Comparison of ENCODE assay signal across 8 cellular contexts in genomic region chr4:44678094-44679023, GRCh38. TPM values are rescaled to one million over a fixed set of nuclear protein-coding genes. Genes with fewer than 3 reads are reported as not detected.
A peak's percentile ranks its signal among the peaks of the same experiment; 100 is the strongest.
DNase-seq lines count a peak whose midpoint lies in the region; ATAC-seq and TF ChIP-seq lines count a peak whose summit lies in the region.

GUF1 (plus strand) TSS chr4:44678420; CDS start chr4:44678623, 203 bp downstream.

- peak within 1 kb of the TSS; percentile 91 for H3K27ac Mint-ChIP-seq in WTC11

- H3K27me3 Mint-ChIP-seq in WTC11 (ENCODE audit: low read depth) = peaks cover 3% of the 10 kb centered on the region; the same call in 1 of the 2 replicates

- peaks cover 13% of the 10 kb centered on the region for H3K4me1 Mint-ChIP-seq in WTC11

- H3K4me3 ChIP-seq in AG04450 (ENCODE audit: low read depth, low read length) (peak within 1 kb of the TSS; percentile 90), cardiac fibroblast (replicated peaks in 1 of 2; ENCODE audit: low read depth in 2 of 2, low read length in 2 of 2) (peak within 1 kb of the TSS; percentile 71 to 73), smooth muscle cell (peak within 1 kb of the TSS; percentile 73)

- no peaks in the 10 kb centered on the region for H3K27me3 ChIP-seq in AG04450 (ENCODE audit: control insufficient read depth, insufficient read depth, low read length)
- H3K27me3 ChIP-seq in smooth muscle cell (ENCODE audit: low read depth) = no peaks in the 10 kb centered on the region

- peaks cover 12% of the 10 kb centered on the region; the same call in 1 of the 2 replicates for H3K36me3 Mint-ChIP-seq in WTC11

- H3F3A ChIP-seq in smooth muscle cell (ENCODE audit: low read depth) = no peaks in the 10 kb centered on the region

- H3K9me3 ChIP-seq in AG04450 (ENCODE audit: control insufficient read depth, insufficient read depth, low read length) (no peaks in the 10 kb centered on the region), smooth muscle cell (replicated peaks; ENCODE audit: low read depth) (no peaks in the 10 kb centered on the region)

- H3K9ac ChIP-seq in smooth muscle cell (ENCODE audit: low read depth) = peak within 1 kb of the TSS; percentile 92

- CTCF ChIA-PET in AG04450 (lab: Charles Lee) (interaction anchor here (0.6 kb wide), 1 partner anchor 1400 kb away, joined by 3 read pairs; no protein-coding TSS in a partner anchor), WTC11 (lab: Charles Lee) (interaction anchor here (0.9 to 1.6 kb wide), 3 partner anchors 196 to 253 kb away, joined by 3 to 12 read pairs (median 3); partner anchors contain the start of gene KCTD8)

- H3K9me3 Mint-ChIP-seq in WTC11 = no peaks in the 10 kb centered on the region

- POLR2A ChIA-PET in AG04450 (lab: Yijun Ruan, JAX) = interaction anchor here (0.6 to 1.9 kb wide), 6 partner anchors 16 to 1046 kb away, joined by 3 to 8 read pairs (median 4); partner anchors contain the start of gene GNPDA2
- POLR2A ChIA-PET in WTC11 (lab: Charles Lee) = interaction anchor here (0.6 to 1.3 kb wide), 6 partner anchors 10 to 230 kb away, joined by 3 read pairs; partner anchors contain the start of gene KCTD8

- ATAC-seq in GM18909 (IDR thresholded peaks at IDR 0.05; ENCODE audit: poor library complexity, unreplicated experiment) (peak; percentile 98), HG03175 (IDR thresholded peaks at IDR 0.05; ENCODE audit: unreplicated experiment) (peak; percentile 95), WTC11 (peak; percentile 93)

- H3K4me1 ChIP-seq in smooth muscle cell (ENCODE audit: low read depth) = peaks cover 19% of the 10 kb centered on the region

- peak within 1 kb of the TSS; percentile 85 for H3K4me2 ChIP-seq in smooth muscle cell

- no peaks in the 10 kb centered on the region for H3K36me3 ChIP-seq in smooth muscle cell (ENCODE audit: low read depth)

- DNase-seq in AG04450 (ENCODE audit: low read depth, low spot score) (peak; percentile 56), NCI-H226 (peak; percentile 87), WTC11 (ENCODE audit: low spot score) (peak; percentile 78), cardiac fibroblast (ENCODE audit: low read depth in 2 of 2) (peak; percentile 90 to 92), iPS-NIHi7 (ENCODE audit: extremely low spot score) (peak; percentile 87), smooth muscle cell (lab: John Stamatoyannopoulos, UW; ENCODE audit: unreplicated experiment) (peak; percentile 76)

- WGBS in smooth muscle cell (ENCODE audit: low lambda C conversion rate) = under 1% methylated on average over 45 of the region's 55 CpGs

- H3K4me3 Mint-ChIP-seq in WTC11 = peak within 1 kb of the TSS; percentile 87

- H2AFZ ChIP-seq in smooth muscle cell (ENCODE audit: low read depth) = peak within 1 kb of the TSS; percentile 94

- H3K79me2 ChIP-seq in smooth muscle cell (ENCODE audit: low read depth) = peaks cover 28% of the 10 kb centered on the region

- no peaks in the 10 kb centered on the region for H4K20me1 ChIP-seq in smooth muscle cell (ENCODE audit: low read depth)

- no peak for TF ChIP-seq CTCF in AG04450 (IDR thresholded peaks at IDR 0.05; ENCODE audit: low read depth, low read length)
- TF ChIP-seq CTCF in WTC11 (IDR thresholded peaks at IDR 0.05) = no peak
- no peak for TF ChIP-seq CTCF in cardiac fibroblast (IDR thresholded peaks at IDR 0.05; ENCODE audit: low read depth, low read length)
- no peak for TF ChIP-seq CTCF in smooth muscle cell (IDR thresholded peaks at IDR 0.05; ENCODE audit: borderline replicate concordance, insufficient read depth, poor library complexity, severe bottlenecking)

- H3K27ac ChIP-seq in AG04450 (ENCODE audit: low read depth, low read length) = peak within 1 kb of the TSS; percentile 92
- peak within 1 kb of the TSS; percentile 84 for H3K27ac ChIP-seq in smooth muscle cell (ENCODE audit: low read depth)

TF ChIP-seq in WTC11, 78 proteins besides CTCF, POLR2A, EP300 and RAD21 (continues in another document):
- TF ChIP-seq E2F1 (CRISPR knock-in tag; IDR thresholded peaks at IDR 0.05) (0 out of 2 replicates have a peak, but pooled peaks have one; percentile 17), AFF4 (CRISPR knock-in tag; IDR thresholded peaks at IDR 0.05; ENCODE audit: borderline replicate concordance) (0 out of 2 replicates have a peak, but pooled peaks have one; percentile 71), MLX (CRISPR knock-in tag; IDR thresholded peaks at IDR 0.05) (0 out of 2 replicates have a peak, but pooled peaks have one; percentile 31), TEAD1 (CRISPR knock-in tag; IDR thresholded peaks at IDR 0.05) (0 out of 2 replicates have a peak, but pooled peaks have one; percentile 45), USF2 (CRISPR knock-in tag; IDR thresholded peaks at IDR 0.05) (peak; percentile 96), ZNF671 (CRISPR knock-in tag; IDR thresholded peaks at IDR 0.05) (no peak), ZSCAN18 (CRISPR knock-in tag; IDR thresholded peaks at IDR 0.05) (no peak), KAT7 (CRISPR knock-in tag; IDR thresholded peaks at IDR 0.05; ENCODE audit: borderline replicate concordance) (no peak), E2F5 (CRISPR knock-in tag; IDR thresholded peaks at IDR 0.05) (no peak; the same call in 1 of the 2 replicates), NR1H2 (CRISPR knock-in tag; IDR thresholded peaks at IDR 0.05) (no peak)

RNA-seq across cellular contexts. Expression of gene GUF1, which starts in this region (rescaled TPM):
- polyA plus RNA-seq in AG04450 (2011; rRNA removed) (14.7 and 23.1 TPM in 2 replicates), smooth muscle cell (6.8 and 7.2 TPM in 2 replicates)
- 10.8 and 14.5 TPM in 2 replicates for polyA minus RNA-seq in AG04450 (2011; rRNA and poly(A)+ RNA removed)
- total RNA-seq in WTC11 (2021) (37.6 to 38.8 TPM (median 37.8 TPM) in 3 replicates), smooth muscle cell (13.3 and 14.2 TPM in 2 replicates)

Comparison
In these comparisons a context has a peak if more than half of its experiments do, and no peak if none do; other contexts are left out.
1. Peak in every context shown above with its lines: DNase-seq, ATAC-seq, H3K4me3 ChIP-seq and H3K27ac ChIP-seq.